Comparison of ENCODE assay signal across 2 cellular contexts in genomic region chr11:70307176-70307575, GRCh38.
TF ChIP-seq lines count a peak whose summit lies in the region.

No MANE protein-coding gene starts in this region.

TF ChIP-seq in HepG2, 621 proteins besides CTCF, POLR2A, EP300 and RAD21 (continues in another document):
- TF ChIP-seq ZFP91 (CRISPR knock-in tag; IDR thresholded peaks at IDR 0.05; ENCODE audit: borderline replicate concordance) (no peak), ZBTB33 (CRISPR knock-in tag; IDR thresholded peaks at IDR 0.05) (no peak), ZNF879 (CRISPR knock-in tag; IDR thresholded peaks at IDR 0.05) (no peak), ARID5B (CRISPR knock-in tag; IDR thresholded peaks at IDR 0.05) (no peak), SAP130 (CRISPR knock-in tag; IDR thresholded peaks at IDR 0.05; ENCODE audit: low read depth) (no peak), ZNF430 (CRISPR knock-in tag; IDR thresholded peaks at IDR 0.05) (no peak), JUNB (CRISPR knock-in tag; IDR thresholded peaks at IDR 0.05; ENCODE audit: borderline replicate concordance) (no peak)
- TF ChIP-seq, protein P1, sequence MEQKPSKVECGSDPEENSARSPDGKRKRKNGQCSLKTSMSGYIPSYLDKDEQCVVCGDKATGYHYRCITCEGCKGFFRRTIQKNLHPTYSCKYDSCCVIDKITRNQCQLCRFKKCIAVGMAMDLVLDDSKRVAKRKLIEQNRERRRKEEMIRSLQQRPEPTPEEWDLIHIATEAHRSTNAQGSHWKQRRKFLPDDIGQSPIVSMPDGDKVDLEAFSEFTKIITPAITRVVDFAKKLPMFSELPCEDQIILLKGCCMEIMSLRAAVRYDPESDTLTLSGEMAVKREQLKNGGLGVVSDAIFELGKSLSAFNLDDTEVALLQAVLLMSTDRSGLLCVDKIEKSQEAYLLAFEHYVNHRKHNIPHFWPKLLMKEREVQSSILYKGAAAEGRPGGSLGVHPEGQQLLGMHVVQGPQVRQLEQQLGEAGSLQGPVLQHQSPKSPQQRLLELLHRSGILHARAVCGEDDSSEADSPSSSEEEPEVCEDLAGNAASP (CRISPR knock-in tag; IDR thresholded peaks at IDR 0.05; ENCODE audit: borderline replicate concordance) = no peak
- TF ChIP-seq, protein P2, sequence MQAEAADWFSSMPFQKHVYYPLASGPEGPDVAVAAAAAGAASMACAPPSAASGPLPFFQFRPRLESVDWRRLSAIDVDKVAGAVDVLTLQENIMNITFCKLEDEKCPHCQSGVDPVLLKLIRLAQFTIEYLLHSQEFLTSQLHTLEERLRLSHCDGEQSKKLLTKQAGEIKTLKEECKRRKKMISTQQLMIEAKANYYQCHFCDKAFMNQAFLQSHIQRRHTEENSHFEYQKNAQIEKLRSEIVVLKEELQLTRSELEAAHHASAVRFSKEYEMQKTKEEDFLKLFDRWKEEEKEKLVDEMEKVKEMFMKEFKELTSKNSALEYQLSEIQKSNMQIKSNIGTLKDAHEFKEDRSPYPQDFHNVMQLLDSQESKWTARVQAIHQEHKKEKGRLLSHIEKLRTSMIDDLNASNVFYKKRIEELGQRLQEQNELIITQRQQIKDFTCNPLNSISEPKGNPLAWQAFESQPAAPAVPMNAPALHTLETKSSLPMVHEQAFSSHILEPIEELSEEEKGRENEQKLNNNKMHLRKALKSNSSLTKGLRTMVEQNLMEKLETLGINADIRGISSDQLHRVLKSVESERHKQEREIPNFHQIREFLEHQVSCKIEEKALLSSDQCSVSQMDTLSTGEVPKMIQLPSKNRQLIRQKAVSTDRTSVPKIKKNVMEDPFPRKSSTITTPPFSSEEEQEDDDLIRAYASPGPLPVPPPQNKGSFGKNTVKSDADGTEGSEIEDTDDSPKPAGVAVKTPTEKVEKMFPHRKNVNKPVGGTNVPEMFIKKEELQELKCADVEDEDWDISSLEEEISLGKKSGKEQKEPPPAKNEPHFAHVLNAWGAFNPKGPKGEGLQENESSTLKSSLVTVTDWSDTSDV (CRISPR knock-in tag; IDR thresholded peaks at IDR 0.05) = no peak
- TF ChIP-seq, protein P3, sequence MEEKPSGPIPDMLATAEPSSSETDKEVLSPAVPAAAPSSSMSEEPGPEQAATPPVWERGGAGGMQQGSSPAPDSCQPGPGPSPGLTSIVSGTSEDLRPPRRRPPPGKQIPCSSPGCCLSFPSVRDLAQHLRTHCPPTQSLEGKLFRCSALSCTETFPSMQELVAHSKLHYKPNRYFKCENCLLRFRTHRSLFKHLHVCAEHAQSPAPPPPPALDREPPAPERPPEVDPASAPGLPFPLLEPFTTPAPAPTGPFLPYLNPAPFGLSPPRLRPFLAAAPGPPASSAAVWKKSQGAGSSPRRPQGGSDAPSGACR (CRISPR knock-in tag; IDR thresholded peaks at IDR 0.05) = no peak

TF ChIP-seq in K562, 482 proteins besides CTCF, POLR2A, EP300 and RAD21:
- no peak for TF ChIP-seq MYC (IDR thresholded peaks at IDR 0.05; ENCODE audit: low read depth, low read length)
- no peak for TF ChIP-seq MYC (CRISPR knock-in tag; IDR thresholded peaks at IDR 0.05; ENCODE audit: borderline replicate concordance, low read depth)
- TF ChIP-seq, protein P4, sequence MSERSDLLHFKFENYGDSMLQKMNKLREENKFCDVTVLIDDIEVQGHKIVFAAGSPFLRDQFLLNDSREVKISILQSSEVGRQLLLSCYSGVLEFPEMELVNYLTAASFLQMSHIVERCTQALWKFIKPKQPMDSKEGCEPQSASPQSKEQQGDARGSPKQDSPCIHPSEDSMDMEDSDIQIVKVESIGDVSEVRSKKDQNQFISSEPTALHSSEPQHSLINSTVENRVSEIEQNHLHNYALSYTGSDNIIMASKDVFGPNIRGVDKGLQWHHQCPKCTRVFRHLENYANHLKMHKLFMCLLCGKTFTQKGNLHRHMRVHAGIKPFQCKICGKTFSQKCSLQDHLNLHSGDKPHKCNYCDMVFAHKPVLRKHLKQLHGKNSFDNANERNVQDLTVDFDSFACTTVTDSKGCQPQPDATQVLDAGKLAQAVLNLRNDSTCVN (CRISPR knock-in tag; IDR thresholded peaks at IDR 0.05) = no peak
- TF ChIP-seq ZBTB17 (CRISPR knock-in tag; IDR thresholded peaks at IDR 0.05) = no peak
- TF ChIP-seq ZBED1 (IDR thresholded peaks at IDR 0.05) = no peak
- no peak for TF ChIP-seq ZBTB9 (CRISPR knock-in tag; IDR thresholded peaks at IDR 0.05)
- TF ChIP-seq KDM2B (CRISPR knock-in tag; IDR thresholded peaks at IDR 0.05) = no peak
- TF ChIP-seq DDX20 (tag; IDR thresholded peaks at IDR 0.05; ENCODE audit: low read depth) = no peak
- no peak for TF ChIP-seq NFE2 (IDR thresholded peaks at IDR 0.05; ENCODE audit: low read depth)
- no peak for TF ChIP-seq CREB5 (CRISPR knock-in tag; IDR thresholded peaks at IDR 0.05)
- TF ChIP-seq, protein P5, sequence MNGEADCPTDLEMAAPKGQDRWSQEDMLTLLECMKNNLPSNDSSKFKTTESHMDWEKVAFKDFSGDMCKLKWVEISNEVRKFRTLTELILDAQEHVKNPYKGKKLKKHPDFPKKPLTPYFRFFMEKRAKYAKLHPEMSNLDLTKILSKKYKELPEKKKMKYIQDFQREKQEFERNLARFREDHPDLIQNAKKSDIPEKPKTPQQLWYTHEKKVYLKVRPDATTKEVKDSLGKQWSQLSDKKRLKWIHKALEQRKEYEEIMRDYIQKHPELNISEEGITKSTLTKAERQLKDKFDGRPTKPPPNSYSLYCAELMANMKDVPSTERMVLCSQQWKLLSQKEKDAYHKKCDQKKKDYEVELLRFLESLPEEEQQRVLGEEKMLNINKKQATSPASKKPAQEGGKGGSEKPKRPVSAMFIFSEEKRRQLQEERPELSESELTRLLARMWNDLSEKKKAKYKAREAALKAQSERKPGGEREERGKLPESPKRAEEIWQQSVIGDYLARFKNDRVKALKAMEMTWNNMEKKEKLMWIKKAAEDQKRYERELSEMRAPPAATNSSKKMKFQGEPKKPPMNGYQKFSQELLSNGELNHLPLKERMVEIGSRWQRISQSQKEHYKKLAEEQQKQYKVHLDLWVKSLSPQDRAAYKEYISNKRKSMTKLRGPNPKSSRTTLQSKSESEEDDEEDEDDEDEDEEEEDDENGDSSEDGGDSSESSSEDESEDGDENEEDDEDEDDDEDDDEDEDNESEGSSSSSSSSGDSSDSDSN (IDR thresholded peaks at IDR 0.05; ENCODE audit: borderline replicate concordance in 1 of 2, low read depth in 2 of 2, low read length in 2 of 2) = no peak
- TF ChIP-seq SMAD2 (IDR thresholded peaks at IDR 0.05; ENCODE audit: low read depth, low read length) = no peak
- no peak for TF ChIP-seq HNRNPL (IDR thresholded peaks at IDR 0.05; ENCODE audit: low read depth, low read length)
